ENCODE assay signal across 8 cellular contexts in the genomic region with DNA sequence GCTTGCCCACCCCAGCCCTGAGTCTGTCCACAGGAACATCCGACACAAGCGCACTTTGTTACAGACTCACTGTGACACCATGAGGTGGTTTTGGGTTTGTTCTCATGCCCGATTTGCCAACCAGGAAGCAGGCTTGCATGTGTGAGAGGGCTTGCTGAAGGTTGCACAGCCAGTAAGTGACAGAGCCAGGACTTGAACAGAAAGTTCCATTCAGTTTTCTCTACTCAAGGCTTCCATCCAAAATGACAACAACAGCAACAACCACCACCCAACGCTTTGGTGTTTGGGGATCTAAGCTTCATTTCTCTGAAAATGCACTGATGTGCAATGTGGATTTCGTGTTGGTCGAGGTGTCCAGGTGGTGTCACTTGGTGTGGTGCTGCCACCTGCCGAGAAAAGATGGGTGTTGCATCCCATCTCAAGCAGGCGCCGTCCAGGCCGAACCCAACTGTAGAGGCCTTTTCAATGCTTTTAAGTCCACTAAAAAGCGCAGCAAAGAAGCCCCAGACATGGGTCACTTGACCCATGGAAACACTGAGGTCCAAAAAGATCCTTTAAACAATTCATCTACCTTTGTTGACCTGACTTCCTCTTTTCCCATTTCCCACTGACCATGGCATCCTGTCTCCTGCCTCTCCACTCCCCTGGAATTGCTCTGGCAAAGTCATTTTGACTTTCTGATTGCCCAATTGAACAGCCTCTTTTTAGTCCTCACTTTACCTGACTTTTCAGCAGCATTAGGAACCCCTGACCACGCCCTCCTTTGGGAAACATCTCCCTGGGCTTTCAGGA. TPM values are rescaled to one million over a fixed set of nuclear protein-coding genes. Genes with fewer than 3 reads are reported as not detected.
DNase-seq lines count a peak whose midpoint lies in the region; ATAC-seq, FAIRE-seq and TF ChIP-seq lines count a peak whose summit lies in the region.

No MANE protein-coding gene starts in this region.

- TF ChIP-seq CTCF in GM20000 (IDR thresholded peaks at IDR 0.05; ENCODE audit: extremely low read depth, missing control alignments) (peak; percentile 86), GM12878 (IDR thresholded peaks at IDR 0.05 in 2 of 3, conservative IDR thresholded peaks at IDR 0.05 in 1 of 3; ENCODE audit: control insufficient read depth in 2 of 3, extremely low read depth in 1 of 3, insufficient read depth in 1 of 3, low read depth in 3 of 3, low read length in 3 of 3) (peak; percentile 82 to 94 (median 86))

- 0 out of 2 replicates have a peak overlapping the region, but pooled peaks have one; percentile 23 for H3K4me2 ChIP-seq in GM12878 (ENCODE audit: control insufficient read depth, insufficient read depth)

- in situ Hi-C loops in GM12878 (cut with MboI) = loop anchor here (5.0 kb wide), 2 partner anchors 102 to 238 kb away; no protein-coding TSS in a partner anchor

- H2AFZ ChIP-seq in GM12878 (ENCODE audit: control insufficient read depth, low read depth, low read length) = peak overlapping the region; percentile 85

- no peak for TF ChIP-seq POLR2A in GM12878 (IDR thresholded peaks at IDR 0.05; ENCODE audit: low read depth, low read length)

- peak; percentile 92 for ATAC-seq in GM12878

- TF ChIP-seq EP300 in GM12878 (IDR thresholded peaks at IDR 0.05; ENCODE audit: borderline replicate concordance in 1 of 2, control insufficient read depth in 1 of 2, low read depth in 2 of 2, low read length in 2 of 2) = no peak

- CTCF ChIA-PET in GM12878 (lab: Yijun Ruan, JAX) = interaction anchor here (0.5 to 11.6 kb wide), 38 partner anchors 9 to 577 kb away, joined by 3 to 254 read pairs (median 5); partner anchors contain the start of genes CITED4 and ZNF684

- intact Hi-C loops in GM12878 (cut with micrococcal nuclease; ENCODE audit: unreplicated experiment) = loop anchor here (1.0 to 5.0 kb wide), 6 partner anchors 76 to 317 kb away; partner anchors contain the start of gene RIMS3

- H3K36me3 ChIP-seq in GM12878 (ENCODE audit: control insufficient read depth in 2 of 2, insufficient read depth in 2 of 2, low read length in 1 of 2) = no peaks in the 10 kb centered on the region

- DNase-seq in C1 segment of cervical spinal cord (lab: John Stamatoyannopoulos, UW) (peak in 12 of 14 donors; percentile 11 to 63 (median 32)), GM20000 (ENCODE audit: low spot score) (peak; percentile 83), NCI-H146 treated with DMSO at 0.1 percent for 48 hours (lab: John Stamatoyannopoulos, UW; ENCODE audit: unreplicated experiment) (peak; percentile 3), UCSD-AML1 (lab: John Stamatoyannopoulos, UW; ENCODE audit: unreplicated experiment) (peak; percentile 77), GM12878 (ENCODE audit: low read depth, low spot score) (peak; percentile 62), iPS-NIHi7 (ENCODE audit: extremely low spot score) (peak; percentile 77), GOT3 (lab: John Stamatoyannopoulos, UW) (no peak)
- DNase-seq in stimulated activated CD4-positive, alpha-beta T cell treated with anti-CD3 and anti-CD28 coated beads, Interleukin-15, amount 100 ng/mL, for 48 hours (ENCODE audit: low read depth in 2 of 2) = peak; percentile 66 to 68

- no peak overlapping the region for H3K9ac ChIP-seq in GM12878 (ENCODE audit: control insufficient read depth, insufficient read depth, low read length)

- 4% methylated on average over 12 of the region's 12 CpGs for WGBS in GM12878 (ENCODE audit: insufficient coverage, insufficient replicate concordance, low lambda C conversion rate, missing lambda C conversion rate)

- no peaks in the 10 kb centered on the region; a peak in 1 of 4 replicates for H3K27me3 ChIP-seq in GM12878 (replicated peaks in 1 of 2; ENCODE audit: control insufficient read depth in 2 of 2, insufficient read depth in 2 of 2, low read length in 1 of 2)

- no peaks in the 10 kb centered on the region for H3K9me3 ChIP-seq in GM12878 (replicated peaks; ENCODE audit: control insufficient read depth, insufficient read depth, low read length)

- no peaks in the 10 kb centered on the region for H3K79me2 ChIP-seq in GM12878 (ENCODE audit: control insufficient read depth, insufficient read depth, low read length)

- no peaks in the 10 kb centered on the region for H4K20me1 ChIP-seq in GM12878 (ENCODE audit: control insufficient read depth, insufficient read depth)

- no peak overlapping the region for H3K27ac ChIP-seq in GM12878 (ENCODE audit: control insufficient read depth, insufficient read depth)

- H3K4me1 ChIP-seq in GM12878 (ENCODE audit: control insufficient read depth, insufficient read depth, low read length) = peaks cover 12% of the 10 kb centered on the region

- peak; percentile 35 for FAIRE-seq in GM12878 (lab: Jason Lieb, UNC)

- peak; percentile 91 for TF ChIP-seq RAD21 in GM12878 (IDR thresholded peaks at IDR 0.05; ENCODE audit: insufficient read depth, low read depth, low read length)

- BruUV-seq in GM12878 (replicated peaks; lab: Mats Ljungman, UMichigan) = no TSS peak

- H3K4me3 ChIP-seq in GM12878 = no peak overlapping the region

- POLR2A ChIA-PET in GM12878 (lab: Charles Lee) = interaction anchor here (0.6 kb wide), 1 partner anchor 362 kb away, joined by 3 read pairs; no protein-coding TSS in a partner anchor

- RAD21 ChIA-PET in GM12878 (lab: Charles Lee; ENCODE audit: unreplicated experiment) = interaction anchor here (1.0 to 5.9 kb wide), 8 partner anchors 12 to 181 kb away, joined by 3 to 86 read pairs (median 5); partner anchors contain the start of gene CITED4

- SMC1A ChIA-PET in GM12878 (lab: Charles Lee; ENCODE audit: uncharacterized antibody, unreplicated experiment) = interaction anchor here (0.6 to 17.4 kb wide), 19 partner anchors 9 to 428 kb away, joined by 3 to 197 read pairs (median 4); no protein-coding TSS in a partner anchor

TF ChIP-seq in GM12878, 131 proteins besides CTCF, POLR2A, EP300 and RAD21 (continues in another document):
- 0 out of 3 replicates have a peak, but pooled peaks have one; percentile 55 for TF ChIP-seq POU2F2 (IDR thresholded peaks at IDR 0.05; ENCODE audit: borderline replicate concordance, low read depth, low read length)
- TF ChIP-seq SPI1 (IDR thresholded peaks at IDR 0.05; ENCODE audit: borderline replicate concordance, insufficient read depth, low read depth, low read length) = peak; percentile 36; the same call in 1 of the 2 replicates
- no peak for TF ChIP-seq STAT3 (IDR thresholded peaks at IDR 0.05; ENCODE audit: low read depth, low read length)
- TF ChIP-seq ZNF207 (IDR thresholded peaks at IDR 0.05; ENCODE audit: borderline replicate concordance) = no peak
- no peak for TF ChIP-seq ZBTB11 (CRISPR knock-in tag; IDR thresholded peaks at IDR 0.05)
- TF ChIP-seq NR2C1 (IDR thresholded peaks at IDR 0.05) = no peak
- TF ChIP-seq PAX8 (IDR thresholded peaks at IDR 0.05) = no peak
- TF ChIP-seq JUND (IDR thresholded peaks at IDR 0.05; ENCODE audit: low read depth, low read length) = no peak

RNA-seq across cellular contexts. Expression of gene CITED4, which starts 12.2 kb away (rescaled TPM):
- total RNA-seq in GM12878 (2013; cell fraction: nucleolus; rRNA removed) = not detected in 2 replicates
- total RNA-seq in GM12878 (2014; rRNA removed) (0.11 and 0.28 TPM in 2 replicates), GM12878 (2014; rRNA removed; fragmentation: Illumina TruSeq; extraction: Trizol) (0.13 TPM in 1 of 2 replicates, not detected in the other), GM12878 (2021) (0.56 and 0.64 TPM in 2 replicates)
- not detected for polyA plus RNA-seq in GM12878 (2011; ENCODE audit: low read depth)
- polyA plus RNA-seq in GM12878 (2011; rRNA removed) (not detected in 2 replicates), GM12878 (2014; fragmentation: Illumina TruSeq; extraction: Trizol) (not detected in 2 replicates), GM12878 (2014; fragmentation: Nextera tagmentation; extraction: Ambion mirVana) (not detected), GM12878 (2014; rRNA removed) (0.24 and 0.52 TPM in 2 replicates), GM12878 (2016; fragmentation: Nextera tagmentation; extraction: Ambion mirVana) (not detected)
- polyA plus RNA-seq in GM12878 (2011; cell fraction: cytosol; rRNA removed) = not detected in 2 replicates
- polyA plus RNA-seq in GM12878 (2011; cell fraction: nucleus; rRNA removed) = 0.09 TPM in 1 of 2 replicates, not detected in the other
- 0.11 and 0.12 TPM in 2 replicates for polyA plus RNA-seq in GM12878 (2012)
- not detected in 2 replicates for polyA minus RNA-seq in GM12878 (2011; rRNA and poly(A)+ RNA removed)
- 1.5 TPM in 1 of 2 replicates, not detected in the other for polyA minus RNA-seq in GM12878 (2011; cell fraction: cytosol; rRNA and poly(A)+ RNA removed)
- 0.24 TPM in 1 of 2 replicates, not detected in the other for polyA minus RNA-seq in GM12878 (2011; cell fraction: nucleus; rRNA and poly(A)+ RNA removed)
